In the genomic region with DNA sequence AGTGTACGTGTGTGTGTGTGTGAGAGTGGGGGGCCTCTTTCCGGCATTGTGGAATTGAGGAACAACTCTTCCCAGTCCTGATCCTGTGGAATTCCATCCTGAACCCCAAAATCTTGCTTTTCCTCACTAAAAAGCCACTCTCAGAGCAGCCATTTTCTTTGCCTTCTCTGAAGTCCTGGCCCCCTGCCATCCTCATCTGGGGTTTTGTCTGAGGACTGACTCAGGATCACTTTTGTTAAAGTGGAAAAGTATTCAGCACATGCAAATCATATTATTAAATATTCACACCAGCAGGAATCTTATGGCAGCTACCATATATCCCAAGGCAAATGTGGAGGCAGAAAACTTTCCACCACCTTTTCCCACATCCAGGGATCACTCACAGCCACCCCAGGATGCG, we compare ENCODE assay signal across 18 cellular contexts. TPM values are rescaled to one million over a fixed set of nuclear protein-coding genes. Genes with fewer than 3 reads are reported as not detected.
"Had no signal": no experiment of that assay in that cellular context is flagged by ENCODE, and none has a peak within 500 bp of the region (broad histone marks: within the 10 kb centered on the region; RNA-seq: fewer than 3 reads in every experiment).

No MANE protein-coding gene starts in this region.

- H3K4me3 ChIP-seq: pancreas, right lobe of liver, skin epidermis, tibial artery had no signal

- H3K27me3 ChIP-seq: pancreas had no signal

- DNase-seq: activated naive CD8-positive, alpha-beta T cell treated with anti-CD3 and anti-CD28 coated beads for 36 hours; activated T-cell treated with anti-CD3 and anti-CD28 coated beads, Interleukin-2, amount 50 U/mL, for 1 hour; amniotic stem cell; hippocampal formation; left ventricle myocardium superior; midbrain; pancreas; right lobe of liver; stimulated activated CD4-positive, alpha-beta T cell treated with anti-CD3 and anti-CD28 coated beads, Interleukin-1b, Interleukin-23, amount 100 ng/mL, for 48 hours; T1000; tibial artery had no signal

- H3K36me3 ChIP-seq: neutrophil, pancreas, right lobe of liver, tibial artery had no signal

- ATAC-seq: left ventricle myocardium superior; natural killer cell treated with Interleukin-12 subunit alpha and Interleukin-12 subunit beta and Interleukin-15 and Interleukin-18, amount 100 ng/mL, for 72 hours; pancreas; right lobe of liver; WTC11 had no signal

- H3K27ac ChIP-seq: epithelial cell of prostate, neutrophil, pancreas, right lobe of liver, tibial artery had no signal

- H3K9me3 ChIP-seq: neutrophil, pancreas, right lobe of liver, tibial artery had no signal

RNA-seq across cellular contexts. Expression of a gene that starts 3.7 kb away (rescaled TPM):
- total RNA-seq: fibroblast of villous mesenchyme; natural killer cell treated with Interleukin-12 subunit alpha and Interleukin-12 subunit beta and Interleukin-15 and Interleukin-18, amount 100 ng/mL, for 72 hours had no signal

RNA-seq across cellular contexts. Expression of a gene that starts 27.6 kb away (rescaled TPM):
- total RNA-seq: activated naive CD8-positive, alpha-beta T cell treated with anti-CD3 and anti-CD28 coated beads for 36 hours; fibroblast of villous mesenchyme; natural killer cell treated with Interleukin-12 subunit alpha and Interleukin-12 subunit beta and Interleukin-15 and Interleukin-18, amount 100 ng/mL, for 72 hours; pulmonary artery endothelial cell; right lobe of liver had no signal
